In genomic region chr14:59343585-59343984, GRCh38 we compare ENCODE assay signal across 14 cellular contexts.
DNase-seq lines count a peak whose midpoint lies in the region; ATAC-seq and TF ChIP-seq lines count a peak whose summit lies in the region.
"Had no signal": no experiment of that assay in that cellular context is flagged by ENCODE, and none has a peak within 500 bp of the region (broad histone marks: within the 10 kb centered on the region; RNA-seq: fewer than 3 reads in every experiment).

No MANE protein-coding gene starts in this region.

- no peak overlapping the region for H3K4me2 ChIP-seq in trophoblast cell (ENCODE audit: low read length)

- peak overlapping the region; percentile 39 for H2BK5ac ChIP-seq in trophoblast cell (ENCODE audit: low read depth, low read length, poor library complexity)

- no peak overlapping the region for H3K4ac ChIP-seq in trophoblast cell (ENCODE audit: low read depth, low read length)

- H3K4me1 ChIP-seq in foreskin keratinocyte (peaks cover 40% of the 10 kb centered on the region), trophoblast cell (ENCODE audit: control insufficient read depth in 1 of 2, insufficient read depth in 2 of 2, low read length in 2 of 2) (peaks cover 14 to 15% of the 10 kb centered on the region in 2 experiments), HAP-1 (peaks cover 51% of the 10 kb centered on the region)

- in situ Hi-C loops in G401 (cut with HindIII; ENCODE audit: low sequenced_read_pairs), result no loop called here
- in situ Hi-C loops in HAP-1 (cut with MboI; ENCODE audit: low sequenced_read_pairs), result no loop called here

- WGBS in trophoblast cell (ENCODE audit: extremely low coverage, insufficient coverage, insufficient read length), result no CpG with 5 or more reads among the region's 3 CpGs

- no peaks in the 10 kb centered on the region for H3K79me2 ChIP-seq in trophoblast cell (ENCODE audit: control insufficient read depth, insufficient read depth, low read length, poor library complexity)

- no peak overlapping the region for H2AK5ac ChIP-seq in trophoblast cell (ENCODE audit: low read length)

- H3K23ac ChIP-seq in trophoblast cell (ENCODE audit: low read length), result no peak overlapping the region

- no peak overlapping the region for H4K12ac ChIP-seq in trophoblast cell (ENCODE audit: low read depth, low read length)

- H3K4me3 ChIP-seq in trophoblast cell (ENCODE audit: low read depth, low read length) (no peak overlapping the region), HAP-1 (no peak overlapping the region)
- H3K4me3 ChIP-seq: SJSA1 had no signal

- no peak overlapping the region for H3K18ac ChIP-seq in trophoblast cell (ENCODE audit: low read length)

- no peaks in the 10 kb centered on the region for H3K27me3 ChIP-seq in foreskin keratinocyte
- no peaks in the 10 kb centered on the region for H3K27me3 ChIP-seq in trophoblast cell (ENCODE audit: insufficient read depth, low read length)
- H3K27me3 ChIP-seq in HAP-1 (ENCODE audit: low read depth), result no peaks in the 10 kb centered on the region
- H3K27me3 ChIP-seq: SJSA1 had no signal

- no peak overlapping the region for H3K9ac ChIP-seq in trophoblast cell (ENCODE audit: low read length)

- no peak for TF ChIP-seq CTCF in foreskin keratinocyte (conservative IDR thresholded peaks at IDR 0.05)

- H4K91ac ChIP-seq in trophoblast cell (ENCODE audit: low read depth, low read length), result peak overlapping the region; percentile 57

- H3K9me3 ChIP-seq in trophoblast cell (ENCODE audit: insufficient read depth, low read depth, low read length) (no peaks in the 10 kb centered on the region), HAP-1 (no peaks in the 10 kb centered on the region)
- H3K9me3 ChIP-seq: SJSA1 had no signal

- peak overlapping the region; percentile 8 for H4K8ac ChIP-seq in trophoblast cell (ENCODE audit: low read depth, low read length)

- DNase-seq in G401 (ENCODE audit: low spot score) (peak; percentile 91), NCI-H2171 treated with DMSO at 0.1 percent for 48 hours (lab: John Stamatoyannopoulos, UW) (peak; percentile 68), foreskin keratinocyte (no peak), trophoblast cell (no peak), GM19238 (ENCODE audit: insufficient read length, low spot score) (no peak), HAP-1 (ENCODE audit: low spot score in 2 of 2) (no peak)
- DNase-seq: CD4-positive, alpha-beta memory T cell; foreskin melanocyte; NCI-H1930 had no signal

- H2BK120ac ChIP-seq in trophoblast cell (ENCODE audit: insufficient read depth, low read length, poor library complexity), result peak overlapping the region; percentile 46

- ATAC-seq in foreskin keratinocyte, result no peak
- ATAC-seq in HG02588 (IDR thresholded peaks at IDR 0.05; ENCODE audit: unreplicated experiment), result no peak
- ATAC-seq in HG03159 (IDR thresholded peaks at IDR 0.05; ENCODE audit: unreplicated experiment), result no peak
- ATAC-seq: left lobe of liver; stimulated activated memory B cell treated with anti-CD40 and anti-IgM and Interleukin-4, amounts not matched to agents 10 μg/mL and 1 μg/mL and 100 μg/mL, for 72 hours had no signal

- H3K27ac ChIP-seq in foreskin keratinocyte, result peak overlapping the region; percentile 76
- no peak overlapping the region for H3K27ac ChIP-seq in trophoblast cell (ENCODE audit: low read depth, low read length)
- H3K27ac ChIP-seq: SJSA1 had no signal

- peak overlapping the region; percentile 52 for H2AFZ ChIP-seq in trophoblast cell (ENCODE audit: insufficient read depth, low read length, poor library complexity)

- peaks cover 0 to 10% of the 10 kb centered on the region in 2 experiments for H3K36me3 ChIP-seq in trophoblast cell (ENCODE audit: control insufficient read depth in 1 of 2, insufficient read depth in 2 of 2, low read length in 2 of 2)
- no peaks in the 10 kb centered on the region for H3K36me3 ChIP-seq in HAP-1 (replicated peaks)
- H3K36me3 ChIP-seq: SJSA1 had no signal

- peaks cover 2% of the 10 kb centered on the region for H3K79me1 ChIP-seq in trophoblast cell (ENCODE audit: low read length)

- H2BK12ac ChIP-seq in trophoblast cell (ENCODE audit: low read length), result peak overlapping the region; percentile 45

- H3K14ac ChIP-seq in trophoblast cell (ENCODE audit: low read length), result peak overlapping the region; percentile 68

Comparison
In these comparisons a context has a peak if more than half of its experiments do, and no peak if none do; other contexts are left out.
1. DNase-seq: peak in G401 (single experiment) and NCI-H2171 treated with DMSO at 0.1 percent for 48 hours (single experiment); none in foreskin keratinocyte (0 of 2), trophoblast cell (0 of 2), GM19238 (single experiment) and HAP-1 (0 of 2).